In genomic region chr12:30753233-30753632, GRCh38 we compare ENCODE assay signal across 8 cellular contexts. TPM values are rescaled to one million over a fixed set of nuclear protein-coding genes. Genes with fewer than 3 reads are reported as not detected.
DNase-seq lines count a peak whose midpoint lies in the region; ATAC-seq and TF ChIP-seq lines count a peak whose summit lies in the region.

No MANE protein-coding gene starts in this region.

- no peaks in the 10 kb centered on the region for H3K9me3 Mint-ChIP-seq in activated T-helper 17 cell treated with anti-CD3 and anti-CD28 coated beads, Interleukin-2, amount 50 U/mL, for 72 hours

- no peaks in the 10 kb centered on the region for H3K27me3 Mint-ChIP-seq in activated T-helper 17 cell treated with anti-CD3 and anti-CD28 coated beads, Interleukin-2, amount 50 U/mL, for 72 hours

- peaks cover 7% of the 10 kb centered on the region for H3K36me3 Mint-ChIP-seq in activated T-helper 17 cell treated with anti-CD3 and anti-CD28 coated beads, Interleukin-2, amount 50 U/mL, for 72 hours (ENCODE audit: low read depth)

- DNase-seq in activated CD4-positive, alpha-beta T cell treated with anti-CD3 and anti-CD28 coated beads for 4 hours = peak; percentile 4 to 11
- no peak for DNase-seq in activated CD4-positive, alpha-beta T cell treated with anti-CD3 and anti-CD28 coated beads, Interleukin-2, amount 50 U/mL, for 4 hours
- peak; percentile 50 for DNase-seq in MG63
- no peak for DNase-seq in kidney epithelial cell (ENCODE audit: low read depth)
- no peak for DNase-seq in left lobe of liver (ENCODE audit: low spot score)

- peaks cover 23% of the 10 kb centered on the region for H3K4me1 Mint-ChIP-seq in activated T-helper 17 cell treated with anti-CD3 and anti-CD28 coated beads, Interleukin-2, amount 50 U/mL, for 72 hours

- H3K4me3 ChIP-seq in MG63 = peak overlapping the region; percentile 85
- peak overlapping the region; percentile 79 for H3K4me3 ChIP-seq in kidney epithelial cell (ENCODE audit: low read depth, low read length)

- peak overlapping the region; percentile 85 for H3K27ac Mint-ChIP-seq in activated T-helper 17 cell treated with anti-CD3 and anti-CD28 coated beads, Interleukin-2, amount 50 U/mL, for 72 hours

- no peaks in the 10 kb centered on the region for H3K9me3 ChIP-seq in MG63

- H3K27me3 ChIP-seq in MG63 = no peaks in the 10 kb centered on the region
- H3K27me3 ChIP-seq in kidney epithelial cell (ENCODE audit: control insufficient read depth, insufficient read depth, low read length) = no peaks in the 10 kb centered on the region

- peak overlapping the region; percentile 94 for H3K4me3 Mint-ChIP-seq in activated T-helper 17 cell treated with anti-CD3 and anti-CD28 coated beads, Interleukin-2, amount 50 U/mL, for 72 hours

- TF ChIP-seq CTCF in kidney epithelial cell (IDR thresholded peaks at IDR 0.05; ENCODE audit: insufficient read depth, low read length, poor library complexity, severe bottlenecking) = peak; percentile 52

- peaks cover 24% of the 10 kb centered on the region for H3K36me3 ChIP-seq in MG63
- no peaks in the 10 kb centered on the region for H3K36me3 ChIP-seq in kidney epithelial cell (ENCODE audit: control insufficient read depth, insufficient read depth, low read length)

- ATAC-seq in activated T-helper 17 cell treated with anti-CD3 and anti-CD28 coated beads, Interleukin-2, amount 50 U/mL, for 72 hours (replicated peaks) = no peak
- ATAC-seq in activated CD4-positive, CD25-positive, alpha-beta regulatory T cell treated with anti-CD3 and anti-CD28 coated beads, Interleukin-2, amount 50 U/mL, for 24 hours = no peak
- ATAC-seq in left lobe of liver = no peak
- ATAC-seq in GM21723 (IDR thresholded peaks at IDR 0.05; ENCODE audit: unreplicated experiment) = no peak

RNA-seq across cellular contexts. Expression of gene CAPRIN2, which starts 1.5 kb away (rescaled TPM):
- 8.0 and 14.2 TPM in 2 replicates for total RNA-seq in MG63 (2014; rRNA removed; shearing (Covaris generic); ENCODE audit: low replicate concordance)
- 10 to 100 TPM; 11.3 to 12.1 TPM for total RNA-seq in activated T-helper 17 cell treated with anti-CD3 and anti-CD28 coated beads, Interleukin-2, amount 50 U/mL, for 72 hours
- 25.9 and 30.2 TPM in 2 replicates for total RNA-seq in kidney epithelial cell
- 7.2 TPM for total RNA-seq in left lobe of liver

RNA-seq across cellular contexts. Expression of gene IPO8, which starts 57.6 kb away (rescaled TPM):
- total RNA-seq in MG63 (2014; rRNA removed; shearing (Covaris generic); ENCODE audit: low replicate concordance) = 27.9 and 36.3 TPM in 2 replicates
- 10 to 100 TPM; 33.7 to 48.8 TPM for total RNA-seq in activated T-helper 17 cell treated with anti-CD3 and anti-CD28 coated beads, Interleukin-2, amount 50 U/mL, for 72 hours
- total RNA-seq in kidney epithelial cell (21.7 and 26.2 TPM in 2 replicates), left lobe of liver (27.8 TPM)

Comparison
In these comparisons a context has a peak if more than half of its experiments do, and no peak if none do; other contexts are left out.
1. DNase-seq: peak in activated CD4-positive, alpha-beta T cell treated with anti-CD3 and anti-CD28 coated beads for 4 hours (2 of 2) and MG63 (single experiment); none in activated CD4-positive, alpha-beta T cell treated with anti-CD3 and anti-CD28 coated beads, Interleukin-2, amount 50 U/mL, for 4 hours (0 of 2), kidney epithelial cell (single experiment) and left lobe of liver (single experiment).